ENCODE assay signal across 11 cellular contexts in the genomic region with DNA sequence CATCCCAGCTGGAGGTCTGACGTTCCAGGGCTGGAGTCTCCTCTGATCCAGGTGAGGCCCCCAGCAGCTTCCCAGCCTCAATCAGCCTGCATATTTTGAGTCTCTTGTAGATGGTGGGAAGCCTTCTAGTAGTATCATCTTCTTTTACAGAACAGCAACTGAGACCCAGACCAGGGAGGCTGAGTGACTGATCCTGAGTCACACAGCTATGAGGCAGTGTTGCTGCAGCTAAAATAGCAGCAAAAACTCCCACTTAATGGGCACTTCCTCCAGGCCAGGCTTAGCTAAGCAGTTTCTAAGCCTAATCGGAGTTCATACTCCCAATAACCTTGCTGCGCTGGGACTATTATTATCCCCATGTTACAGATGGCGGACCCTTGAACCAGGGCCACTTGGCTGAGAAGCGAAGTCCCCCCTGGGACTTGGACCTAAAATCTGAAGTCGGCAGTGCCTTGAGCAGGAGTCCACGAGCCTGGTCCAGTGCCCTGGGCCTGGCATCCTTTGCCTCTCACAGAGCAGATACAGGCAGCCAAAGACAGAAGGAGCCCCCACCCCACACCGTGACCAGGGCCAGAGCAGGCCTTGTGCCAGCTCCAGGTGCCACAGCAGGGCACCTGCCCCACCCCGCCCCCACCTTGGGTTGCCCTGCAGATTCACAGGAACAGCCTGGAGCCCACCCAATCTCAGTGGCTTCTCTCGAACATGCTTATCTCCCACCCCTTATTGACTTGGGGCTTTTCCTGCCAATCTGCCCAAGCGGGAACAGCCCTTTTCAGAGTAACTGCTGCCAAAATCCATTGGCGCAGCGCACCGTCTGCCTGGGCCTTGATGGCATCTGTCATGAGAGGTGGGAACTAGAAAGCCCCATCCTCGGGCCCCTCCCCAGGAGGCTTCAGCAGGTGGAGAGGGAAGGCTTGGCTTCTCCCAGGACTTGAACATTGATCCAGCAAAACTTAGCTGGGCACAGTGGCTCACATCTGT.
DNase-seq lines count a peak whose midpoint lies in the region; ATAC-seq, FAIRE-seq and TF ChIP-seq lines count a peak whose summit lies in the region.
"Had no signal": no experiment of that assay in that cellular context is flagged by ENCODE, and none has a peak within 500 bp of the region (broad histone marks: within the 10 kb centered on the region; RNA-seq: fewer than 3 reads in every experiment).

No MANE protein-coding gene starts in this region.

- H3K4me1 Mint-ChIP-seq in activated CD4-positive, alpha-beta T cell treated with anti-CD3 and anti-CD28 coated beads for 36 hours = peaks cover 21% of the 10 kb centered on the region
- H3K4me1 Mint-ChIP-seq in activated CD8-positive, alpha-beta T cell treated with anti-CD3 and anti-CD28 coated beads, Interleukin-2, amount 10 ng/mL, durations not matched to agents 7 days and 5 days (ENCODE audit: low read depth) = peaks cover 55% of the 10 kb centered on the region
- peaks cover 4 to 12% (median 5%) of the 10 kb centered on the region in 3 donors for H3K4me1 Mint-ChIP-seq in T-cell

- H3K36me3 ChIP-seq in IMR-90 (ENCODE audit: control insufficient read depth, insufficient read depth, low read length) = no peaks in the 10 kb centered on the region
- H3K36me3 ChIP-seq in HepG2 (replicated peaks in 1 of 2; ENCODE audit: control insufficient read depth in 1 of 2, insufficient read depth in 2 of 2, low read length in 2 of 2) = no peaks in the 10 kb centered on the region

- H2AK9ac ChIP-seq in IMR-90 (replicated peaks; ENCODE audit: low read depth, low read length, poor library complexity) = peak overlapping the region; percentile 15

- no peaks in the 10 kb centered on the region for H3K36me3 Mint-ChIP-seq in activated CD4-positive, alpha-beta T cell treated with anti-CD3 and anti-CD28 coated beads for 36 hours (ENCODE audit: low read depth)
- peaks cover under 1% of the 10 kb centered on the region for H3K36me3 Mint-ChIP-seq in activated CD8-positive, alpha-beta T cell treated with anti-CD3 and anti-CD28 coated beads, Interleukin-2, amount 10 ng/mL, durations not matched to agents 7 days and 5 days (ENCODE audit: low read depth)
- no peaks in the 10 kb centered on the region for H3K36me3 Mint-ChIP-seq in T-cell

- H3K4ac ChIP-seq in IMR-90 (ENCODE audit: low read depth, low read length) = no peak overlapping the region

- no peaks in the 10 kb centered on the region for H3K79me1 ChIP-seq in IMR-90 (ENCODE audit: low read depth in 1 of 2, low read length in 2 of 2)

- TF ChIP-seq EP300 in HepG2 (IDR thresholded peaks at IDR 0.05; ENCODE audit: low read depth in 2 of 2, low read length in 2 of 2) (no peak), HepG2 (CRISPR knock-in tag; IDR thresholded peaks at IDR 0.05; ENCODE audit: borderline replicate concordance) (no peak)

- no peak overlapping the region for H3K4me3 Mint-ChIP-seq in activated CD4-positive, alpha-beta T cell treated with anti-CD3 and anti-CD28 coated beads for 36 hours
- H3K4me3 Mint-ChIP-seq in activated CD8-positive, alpha-beta T cell treated with anti-CD3 and anti-CD28 coated beads, Interleukin-2, amount 10 ng/mL, durations not matched to agents 7 days and 5 days = no peak overlapping the region
- H3K4me3 Mint-ChIP-seq in T-cell = no peak overlapping the region

- no peak for FAIRE-seq in HepG2 (lab: Jason Lieb, UNC)

- H3K27ac ChIP-seq in IMR-90 (ENCODE audit: insufficient read depth, low read length) (no peak overlapping the region), HepG2 (ENCODE audit: extremely low read length, insufficient read depth, low read length) (no peak overlapping the region)

- peaks cover 5% of the 10 kb centered on the region; the same call in 1 of the 2 replicates for H3K9me1 ChIP-seq in IMR-90 (ENCODE audit: insufficient read depth, low read length)

- TF ChIP-seq RAD21 in IMR-90 (IDR thresholded peaks at IDR 0.05; ENCODE audit: low read length) = no peak
- TF ChIP-seq RAD21 in HepG2 (CRISPR knock-in tag; IDR thresholded peaks at IDR 0.05) = no peak

- DNase-seq in activated CD4-positive, alpha-beta T cell treated with anti-CD3 and anti-CD28 coated beads for 36 hours = peak; percentile 44
- DNase-seq in activated CD4-positive, alpha-beta T cell treated with anti-CD3 and anti-CD28 coated beads for 1 hour = no peak
- DNase-seq in IMR-90 = peak; percentile 62
- no peak for DNase-seq in activated CD8-positive, alpha-beta T cell treated with anti-CD3 and anti-CD28 coated beads, Interleukin-2, amount 10 ng/mL, durations not matched to agents 7 days and 5 days
- no peak for DNase-seq in HepG2 (ENCODE audit: low spot score)
- DNase-seq in T-cell = no peak
- DNase-seq in NCI-H2196 treated with DMSO at 0.1 percent for 48 hours (lab: John Stamatoyannopoulos, UW; ENCODE audit: unreplicated experiment) = no peak
- DNase-seq: ACHN, DMS153, right cardiac atrium had no signal

- TF ChIP-seq CTCF in IMR-90 (conservative IDR thresholded peaks at IDR 0.05; ENCODE audit: low read depth, low read length) (no peak), HepG2 (CRISPR knock-in tag; IDR thresholded peaks at IDR 0.05) (no peak)

- H3K27me3 Mint-ChIP-seq in activated CD4-positive, alpha-beta T cell treated with anti-CD3 and anti-CD28 coated beads for 36 hours = no peaks in the 10 kb centered on the region
- H3K27me3 Mint-ChIP-seq in activated CD8-positive, alpha-beta T cell treated with anti-CD3 and anti-CD28 coated beads, Interleukin-2, amount 10 ng/mL, durations not matched to agents 7 days and 5 days (ENCODE audit: low read depth) = no peaks in the 10 kb centered on the region
- H3K27me3 Mint-ChIP-seq in T-cell = no peaks in the 10 kb centered on the region

- no peak overlapping the region for H4K8ac ChIP-seq in IMR-90 (ENCODE audit: low read depth in 2 of 2, low read length in 2 of 2)

- no peak overlapping the region for H3K9ac ChIP-seq in IMR-90 (ENCODE audit: low read depth, low read length)
- H3K9ac ChIP-seq in HepG2 (ENCODE audit: insufficient read depth, low read depth, low read length) = no peak overlapping the region

- no peak overlapping the region for H3K56ac ChIP-seq in IMR-90 (ENCODE audit: extremely low read depth, insufficient read depth, low read length)

- no peak overlapping the region for H3K27ac Mint-ChIP-seq in activated CD4-positive, alpha-beta T cell treated with anti-CD3 and anti-CD28 coated beads for 36 hours
- H3K27ac Mint-ChIP-seq in activated CD8-positive, alpha-beta T cell treated with anti-CD3 and anti-CD28 coated beads, Interleukin-2, amount 10 ng/mL, durations not matched to agents 7 days and 5 days = peak overlapping the region; percentile 55
- H3K27ac Mint-ChIP-seq in T-cell = no peak overlapping the region

- H3K14ac ChIP-seq in IMR-90 (replicated peaks; ENCODE audit: low read depth, low read length) = no peak overlapping the region

- H3K18ac ChIP-seq in IMR-90 (ENCODE audit: low read depth, low read length) = no peak overlapping the region

- no peak overlapping the region for H2BK15ac ChIP-seq in IMR-90 (ENCODE audit: low read depth, low read length)

- intact Hi-C loops in activated CD4-positive, alpha-beta T cell treated with anti-CD3 and anti-CD28 coated beads for 36 hours (cut with DNase I, micrococcal nuclease) = no loop called here
- intact Hi-C loops in IMR-90 (cut with micrococcal nuclease) (no loop called here), HepG2 (cut with micrococcal nuclease; ENCODE audit: unreplicated experiment) (no loop called here)

- no peaks in the 10 kb centered on the region for H3K9me3 Mint-ChIP-seq in activated CD4-positive, alpha-beta T cell treated with anti-CD3 and anti-CD28 coated beads for 36 hours (ENCODE audit: low read depth)
- no peaks in the 10 kb centered on the region for H3K9me3 Mint-ChIP-seq in activated CD8-positive, alpha-beta T cell treated with anti-CD3 and anti-CD28 coated beads, Interleukin-2, amount 10 ng/mL, durations not matched to agents 7 days and 5 days (ENCODE audit: insufficient read depth)
- H3K9me3 Mint-ChIP-seq in T-cell = no peaks in the 10 kb centered on the region

- H3K23ac ChIP-seq in IMR-90 (ENCODE audit: low read depth, low read length) = no peak overlapping the region

- H2BK120ac ChIP-seq in IMR-90 (ENCODE audit: low read depth, low read length) = peak overlapping the region; percentile 14; the same call in 1 of the 2 replicates

- peak; percentile 87 for ATAC-seq in activated CD4-positive, alpha-beta T cell treated with anti-CD3 and anti-CD28 coated beads for 36 hours
- ATAC-seq in IMR-90 (ENCODE audit: low read depth) = peak; percentile 86
- ATAC-seq in activated CD8-positive, alpha-beta T cell treated with anti-CD3 and anti-CD28 coated beads, Interleukin-2, amount 10 ng/mL, durations not matched to agents 7 days and 5 days = no peak
- ATAC-seq in HepG2 = no peak
- no peak for ATAC-seq in HG03432 (IDR thresholded peaks at IDR 0.05; ENCODE audit: unreplicated experiment)
- no peak for ATAC-seq in T-cell (replicated peaks in 1 of 4)
- ATAC-seq: right cardiac atrium had no signal

- no peak overlapping the region for H4K91ac ChIP-seq in IMR-90 (ENCODE audit: insufficient read depth, low read depth, low read length)

- BruUV-seq in IMR-90 (replicated peaks; lab: Mats Ljungman, UMichigan) = no TSS peak
- BruUV-seq in HepG2 (replicated peaks; lab: Mats Ljungman, UMichigan) = no TSS peak

- H3K27me3 ChIP-seq in IMR-90 (ENCODE audit: control insufficient read depth, insufficient read depth, low read length) = no peaks in the 10 kb centered on the region
- peaks cover 12 to 46% of the 10 kb centered on the region in 2 experiments for H3K27me3 ChIP-seq in HepG2 (ENCODE audit: control insufficient read depth in 1 of 2, insufficient read depth in 2 of 2, low read length in 2 of 2)

- TF ChIP-seq POLR2A in IMR-90 (IDR thresholded peaks at IDR 0.05; ENCODE audit: low read depth, low read length) (no peak), HepG2 (IDR thresholded peaks at IDR 0.05; ENCODE audit: insufficient read depth in 1 of 2, low read depth in 2 of 2, low read length in 2 of 2) (no peak)

- POLR2A ChIA-PET in activated CD4-positive, alpha-beta T cell treated with anti-CD3 and anti-CD28 coated beads for 36 hours (lab: Charles Lee) = no interaction called here
- POLR2A ChIA-PET in IMR-90 (lab: Charles Lee; ENCODE audit: unreplicated experiment) (interaction anchor here (0.5 kb wide), 1 partner anchor 602 kb away, joined by 11 read pairs; no protein-coding TSS in a partner anchor), HepG2 (lab: Yijun Ruan, JAX) (interaction anchor here (1.1 kb wide), 1 partner anchor 65 kb away, joined by 4 read pairs; a partner anchor contains a TSS), T-cell (lab: Charles Lee) (no interaction called here)
- POLR2A ChIA-PET in activated CD8-positive, alpha-beta T cell treated with anti-CD3 and anti-CD28 coated beads, Interleukin-2, amount 10 ng/mL, durations not matched to agents 7 days and 5 days (lab: Charles Lee) = interaction anchor here (0.6 kb wide), 2 partner anchors 64 to 130 kb away, joined by 3 read pairs; no protein-coding TSS in a partner anchor

- H4K5ac ChIP-seq in IMR-90 (ENCODE audit: low read depth, low read length) = no peak overlapping the region

- H4K20me1 ChIP-seq in IMR-90 (ENCODE audit: insufficient read depth, low read length) (no peaks in the 10 kb centered on the region), HepG2 (ENCODE audit: insufficient read depth, low read length) (no peaks in the 10 kb centered on the region)

- peak overlapping the region; percentile 53 for H2AFZ ChIP-seq in IMR-90 (replicated peaks; ENCODE audit: low read length, poor library complexity)
- H2AFZ ChIP-seq in HepG2 (ENCODE audit: low read length) = no peak overlapping the region

- dilution Hi-C loops in IMR-90 (cut with HindIII; ENCODE audit: low sequenced_read_pairs, unreplicated experiment) = no loop called here

- peaks cover 2% of the 10 kb centered on the region; the same call in 1 of the 2 replicates for H3K4me1 ChIP-seq in IMR-90 (ENCODE audit: control insufficient read depth, insufficient read depth, low read length)
- H3K4me1 ChIP-seq in HepG2 (ENCODE audit: insufficient read depth, low read length) = peaks cover 14% of the 10 kb centered on the region

- H2BK5ac ChIP-seq in IMR-90 (ENCODE audit: low read depth, low read length, poor library complexity, severe bottlenecking) = no peak overlapping the region

- no peak overlapping the region for H3K4me2 ChIP-seq in IMR-90 (ENCODE audit: low read depth, low read length)
- no peak overlapping the region for H3K4me2 ChIP-seq in HepG2 (ENCODE audit: low read depth, low read length)

- H2AK5ac ChIP-seq in IMR-90 (ENCODE audit: low read depth, low read length) = peak overlapping the region; percentile 3; the same call in 1 of the 2 replicates

- H3K4me3 ChIP-seq in IMR-90 (ENCODE audit: insufficient read depth, low read depth, low read length) (no peak overlapping the region), HepG2 (replicated peaks in 1 of 3; ENCODE audit: insufficient read depth in 1 of 3, low read depth in 2 of 3, low read length in 3 of 3) (no peak overlapping the region)

- no peaks in the 10 kb centered on the region for H3K79me2 ChIP-seq in HepG2 (ENCODE audit: insufficient read depth, low read length)

- no peak overlapping the region for H2BK20ac ChIP-seq in IMR-90 (ENCODE audit: low read depth, low read length)

- WGBS in IMR-90 (ENCODE audit: extremely low coverage in 2 of 2, insufficient read length in 1 of 2), 2 experiments = 77% methylated on average over 6 of the region's 15 CpGs; no CpG with 5 or more reads in 1 of the 2 experiments
- WGBS in HepG2 (ENCODE audit: low lambda C conversion rate) = 55% methylated on average over 13 of the region's 15 CpGs

- in situ Hi-C loops in IMR-90 (cut with MboI; ENCODE audit: low sequenced_read_pairs) = no loop called here
- in situ Hi-C loops in HepG2 (cut with HindIII; ENCODE audit: extremely low pct_ligation_motif_present, low pct_unique_long_range_greater_than_20kb) = no loop called here

- H3K9me3 ChIP-seq in IMR-90 (ENCODE audit: control insufficient read depth, insufficient read depth, low read length) (peaks cover 4% of the 10 kb centered on the region), HepG2 (ENCODE audit: low read length) (no peaks in the 10 kb centered on the region)

- CTCF ChIA-PET in activated CD4-positive, alpha-beta T cell treated with anti-CD3 and anti-CD28 coated beads for 36 hours (lab: Charles Lee) = interaction anchor here (0.5 to 0.7 kb wide), 4 partner anchors 30 to 334 kb away, joined by 3 read pairs; no protein-coding TSS in a partner anchor
- CTCF ChIA-PET in IMR-90 (lab: Yijun Ruan, JAX) = no interaction called here
- CTCF ChIA-PET in activated CD8-positive, alpha-beta T cell treated with anti-CD3 and anti-CD28 coated beads, Interleukin-2, amount 10 ng/mL, durations not matched to agents 7 days and 5 days (lab: Charles Lee) = interaction anchor here (0.6 to 2.4 kb wide), 4 partner anchors 12 to 782 kb away, joined by 3 to 10 read pairs (median 3); a partner anchor contains a TSS
- CTCF ChIA-PET in HepG2 (lab: Yijun Ruan, JAX; ENCODE audit: low intra/inter-chr PET ratio, low total read pairs) = no interaction called here
- CTCF ChIA-PET in T-cell (lab: Charles Lee) = no interaction called here

Comparison
In these comparisons a context has a peak if more than half of its experiments do, and no peak if none do; other contexts are left out.
1. DNase-seq: peak in activated CD4-positive, alpha-beta T cell treated with anti-CD3 and anti-CD28 coated beads for 36 hours (single experiment) and IMR-90 (single experiment); none in activated CD4-positive, alpha-beta T cell treated with anti-CD3 and anti-CD28 coated beads for 1 hour (single experiment), activated CD8-positive, alpha-beta T cell treated with anti-CD3 and anti-CD28 coated beads, Interleukin-2, amount 10 ng/mL, durations not matched to agents 7 days and 5 days (single experiment), HepG2 (single experiment), T-cell (0 of 34) and NCI-H2196 treated with DMSO at 0.1 percent for 48 hours (single experiment).
2. ATAC-seq: peak in activated CD4-positive, alpha-beta T cell treated with anti-CD3 and anti-CD28 coated beads for 36 hours (single experiment) and IMR-90 (single experiment); none in activated CD8-positive, alpha-beta T cell treated with anti-CD3 and anti-CD28 coated beads, Interleukin-2, amount 10 ng/mL, durations not matched to agents 7 days and 5 days (single experiment), HepG2 (single experiment), HG03432 (single experiment) and T-cell (0 of 4).
3. CTCF ChIA-PET loops: an anchor here in activated CD4-positive, alpha-beta T cell treated with anti-CD3 and anti-CD28 coated beads for 36 hours (0.5 to 0.7 kb wide) and activated CD8-positive, alpha-beta T cell treated with anti-CD3 and anti-CD28 coated beads, Interleukin-2, amount 10 ng/mL, durations not matched to agents 7 days and 5 days (0.6 to 2.4 kb wide); none called in IMR-90, HepG2 and T-cell.
4. POLR2A ChIA-PET loops: an anchor here in IMR-90 (0.5 kb wide), activated CD8-positive, alpha-beta T cell treated with anti-CD3 and anti-CD28 coated beads, Interleukin-2, amount 10 ng/mL, durations not matched to agents 7 days and 5 days (0.6 kb wide) and HepG2 (1.1 kb wide); none called in activated CD4-positive, alpha-beta T cell treated with anti-CD3 and anti-CD28 coated beads for 36 hours and T-cell.